Comparison of ENCODE assay signal across 1 cellular context in the genomic region with DNA sequence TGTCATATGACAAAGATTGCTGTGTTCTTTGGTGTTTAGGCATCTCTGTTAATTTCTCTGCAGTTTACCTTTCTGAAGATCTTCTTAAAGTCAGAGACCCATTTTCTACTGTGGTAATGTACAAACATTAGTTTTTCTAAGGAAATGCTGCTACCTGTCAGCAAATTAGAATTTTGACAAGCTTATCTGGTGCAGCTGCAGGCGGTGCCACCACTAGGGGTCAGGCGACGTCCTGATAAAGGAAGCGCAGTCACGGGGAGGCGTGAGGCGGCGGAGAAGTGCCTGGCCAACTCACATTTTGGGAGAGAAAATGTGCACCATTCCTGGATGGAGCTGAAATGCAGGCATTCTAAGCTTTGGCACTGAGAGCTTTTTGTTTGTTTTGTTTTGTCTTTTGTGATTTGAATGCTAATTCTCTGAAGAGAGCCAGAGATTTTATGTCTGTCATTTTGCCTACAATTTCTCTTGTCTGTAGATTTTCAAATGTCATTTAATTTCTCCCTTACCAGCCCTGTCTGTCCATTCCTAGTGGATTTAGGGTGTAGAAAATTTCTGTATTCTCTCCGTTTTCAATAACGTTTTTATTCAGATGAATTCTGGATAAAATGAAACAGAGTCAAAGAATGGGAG.
TF ChIP-seq lines count a peak whose summit lies in the region.

No MANE protein-coding gene starts in this region.

TF ChIP-seq in WTC11, 78 proteins besides CTCF, POLR2A, EP300 and RAD21 (continued from another document):
- TF ChIP-seq, protein P1, sequence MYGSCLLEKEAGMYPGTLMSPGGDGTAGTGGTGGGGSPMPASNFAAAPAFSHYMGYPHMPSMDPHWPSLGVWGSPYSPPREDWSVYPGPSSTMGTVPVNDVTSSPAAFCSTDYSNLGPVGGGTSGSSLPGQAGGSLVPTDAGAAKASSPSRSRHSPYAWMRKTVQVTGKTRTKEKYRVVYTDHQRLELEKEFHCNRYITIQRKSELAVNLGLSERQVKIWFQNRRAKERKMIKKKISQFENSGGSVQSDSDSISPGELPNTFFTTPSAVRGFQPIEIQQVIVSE (CRISPR knock-in tag; IDR thresholded peaks at IDR 0.05; ENCODE audit: borderline replicate concordance) = no peak
- TF ChIP-seq ZNF671 (CRISPR knock-in tag; IDR thresholded peaks at IDR 0.05) (no peak), PRRX2 (CRISPR knock-in tag; IDR thresholded peaks at IDR 0.05) (no peak), ZBTB21 (CRISPR knock-in tag; IDR thresholded peaks at IDR 0.05; ENCODE audit: borderline replicate concordance) (0 out of 2 replicates have a peak, but pooled peaks have one; percentile 27)
- TF ChIP-seq, protein P2, sequence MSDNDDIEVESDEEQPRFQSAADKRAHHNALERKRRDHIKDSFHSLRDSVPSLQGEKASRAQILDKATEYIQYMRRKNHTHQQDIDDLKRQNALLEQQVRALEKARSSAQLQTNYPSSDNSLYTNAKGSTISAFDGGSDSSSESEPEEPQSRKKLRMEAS (CRISPR knock-in tag; IDR thresholded peaks at IDR 0.05) = no peak
